In genomic region chr21:37565530-37566223, GRCh38 we compare ENCODE assay signal across 8 cellular contexts.
A peak's percentile ranks its signal among the peaks of the same experiment; 100 is the strongest.
DNase-seq lines count a peak whose midpoint lies in the region; ATAC-seq and TF ChIP-seq lines count a peak whose summit lies in the region.

No MANE protein-coding gene starts in this region.

- peak overlapping the region; percentile 60 for H3K27ac Mint-ChIP-seq in T-helper 2 cell treated with Interferon-gamma antibody and Interleukin-4, amounts not matched to agents 5 μg/mL and 100 μg/mL, for 36 hours

- H3K4me3 Mint-ChIP-seq in T-helper 2 cell treated with Interferon-gamma antibody and Interleukin-4, amounts not matched to agents 5 μg/mL and 100 μg/mL, for 36 hours, result peak overlapping the region; percentile 4

- in situ Hi-C loops in astrocyte of the spinal cord (cut with HindIII; ENCODE audit: low sequenced_read_pairs), result no loop called here

- no peak for DNase-seq in T-helper 2 cell treated with Interferon-gamma antibody and Interleukin-4, amounts not matched to agents 5 μg/mL and 100 μg/mL, for 36 hours (ENCODE audit: low spot score)
- DNase-seq in T-helper 2 cell (no peak), LoVo (ENCODE audit: low spot score) (peak; percentile 60), astrocyte of the spinal cord (ENCODE audit: low read depth, low spot score) (peak; percentile 46), pons (ENCODE audit: low spot score) (peak; percentile 57), COLO829 (ENCODE audit: low spot score) (no peak), HK-2 (ENCODE audit: unreplicated experiment) (no peak)

- ATAC-seq in HG03460 (IDR thresholded peaks at IDR 0.05; ENCODE audit: unreplicated experiment), result no peak

- no peaks in the 10 kb centered on the region for H3K36me3 Mint-ChIP-seq in T-helper 2 cell treated with Interferon-gamma antibody and Interleukin-4, amounts not matched to agents 5 μg/mL and 100 μg/mL, for 36 hours (ENCODE audit: low read depth)

- no peak overlapping the region for H3K4me3 ChIP-seq in astrocyte of the spinal cord (ENCODE audit: low read depth, low read length)

- no peaks in the 10 kb centered on the region for H3K9me3 Mint-ChIP-seq in T-helper 2 cell treated with Interferon-gamma antibody and Interleukin-4, amounts not matched to agents 5 μg/mL and 100 μg/mL, for 36 hours

- peaks cover 8% of the 10 kb centered on the region for H3K27me3 Mint-ChIP-seq in T-helper 2 cell treated with Interferon-gamma antibody and Interleukin-4, amounts not matched to agents 5 μg/mL and 100 μg/mL, for 36 hours (ENCODE audit: low read depth)

- no peak for TF ChIP-seq CTCF in astrocyte of the spinal cord (IDR thresholded peaks at IDR 0.05; ENCODE audit: low read depth, low read length)

- H3K4me1 Mint-ChIP-seq in T-helper 2 cell treated with Interferon-gamma antibody and Interleukin-4, amounts not matched to agents 5 μg/mL and 100 μg/mL, for 36 hours (ENCODE audit: low read depth), result peaks cover 11% of the 10 kb centered on the region

Comparison
In these comparisons a context has a peak if more than half of its experiments do, and no peak if none do; other contexts are left out.
1. DNase-seq: peak in LoVo (single experiment), astrocyte of the spinal cord (single experiment) and pons (single experiment); none in T-helper 2 cell treated with Interferon-gamma antibody and Interleukin-4, amounts not matched to agents 5 μg/mL and 100 μg/mL, for 36 hours (single experiment), T-helper 2 cell (0 of 5), COLO829 (single experiment) and HK-2 (single experiment).